Comparison of ENCODE assay signal across 8 cellular contexts in the genomic region with DNA sequence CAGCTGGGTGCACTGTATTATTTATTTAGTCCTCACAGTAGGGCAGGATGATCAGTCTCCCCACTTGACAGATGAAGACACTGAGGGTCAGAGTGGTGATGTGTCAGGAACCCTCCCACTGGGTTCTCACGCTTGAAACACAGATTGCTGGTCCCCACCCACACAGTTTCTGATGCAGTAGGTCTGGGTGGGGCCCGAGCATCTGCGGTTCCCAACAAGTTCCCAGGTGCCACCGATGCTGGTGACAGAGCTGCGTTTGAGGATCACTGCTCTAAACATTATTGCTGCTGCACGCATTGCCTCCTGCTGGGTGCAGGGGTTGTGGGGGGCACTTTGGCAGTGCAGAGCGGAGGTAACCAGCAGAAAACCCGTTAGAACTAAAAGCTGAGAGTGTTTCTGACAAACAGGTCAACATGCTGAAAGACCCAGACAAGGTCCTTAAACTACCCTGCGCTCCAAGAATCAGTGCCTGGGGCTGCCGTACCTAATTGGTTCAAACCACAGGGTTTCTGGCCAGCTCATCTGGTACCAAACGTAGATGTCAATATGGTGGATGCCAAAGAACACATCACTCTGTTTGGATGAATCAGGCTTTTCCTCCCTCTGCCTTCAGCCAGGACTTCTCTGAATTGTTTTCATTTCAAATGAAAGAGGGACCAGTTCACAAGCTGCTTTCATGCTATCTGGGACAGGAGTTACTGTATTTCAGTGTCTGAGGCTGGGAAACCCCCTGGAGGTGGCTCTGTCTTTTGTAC.
DNase-seq lines count a peak whose midpoint lies in the region; ATAC-seq, FAIRE-seq and TF ChIP-seq lines count a peak whose summit lies in the region.

No MANE protein-coding gene starts in this region.

- peaks cover 16% of the 10 kb centered on the region; the same call in 1 of the 2 replicates for H4K20me1 ChIP-seq in BLaER1
- H4K20me1 ChIP-seq in endothelial cell of umbilical vein (replicated peaks; ENCODE audit: control insufficient read depth, extremely low read depth, insufficient read depth, low read length) = no peaks in the 10 kb centered on the region

- H2AFZ ChIP-seq in endothelial cell of umbilical vein (ENCODE audit: low read depth, low read length) = no peak overlapping the region

- H3K9ac ChIP-seq in BLaER1 (peak overlapping the region; percentile 0; the same call in 1 of the 2 replicates), endothelial cell of umbilical vein (replicated peaks; ENCODE audit: extremely low read depth, insufficient read depth, low read length) (peak overlapping the region; percentile 30)

- peak; percentile 79 for FAIRE-seq in endothelial cell of umbilical vein (lab: Jason Lieb, UNC)

- peak overlapping the region; percentile 13; the same call in 1 of the 2 replicates for H3K4me2 ChIP-seq in BLaER1
- no peak overlapping the region for H3K4me2 ChIP-seq in endothelial cell of umbilical vein (ENCODE audit: insufficient read depth, low read length)

- H3K27ac ChIP-seq in BLaER1 (no peak overlapping the region), endothelial cell of umbilical vein (ENCODE audit: insufficient read depth, low read depth, low read length) (peak overlapping the region; percentile 84)

- POLR2A ChIA-PET in endothelial cell of umbilical vein (lab: Charles Lee) = interaction anchor here (1.0 to 2.1 kb wide), 2 partner anchors 27 to 150 kb away, joined by 3 to 9 read pairs; no protein-coding TSS in a partner anchor

- dilution Hi-C loops in endothelial cell of umbilical vein (cut with MboI; ENCODE audit: extremely low pct_ligation_motif_present, low sequenced_read_pairs) = no loop called here

- H3K4me3 ChIP-seq in BLaER1 (no peak overlapping the region), endothelial cell of umbilical vein (replicated peaks in 1 of 3; ENCODE audit: insufficient read depth in 1 of 3, low read depth in 1 of 3, low read length in 3 of 3) (no peak overlapping the region)

- no peaks in the 10 kb centered on the region for H3K27me3 ChIP-seq in BLaER1
- no peaks in the 10 kb centered on the region for H3K27me3 ChIP-seq in endothelial cell of umbilical vein (ENCODE audit: control insufficient read depth in 2 of 2, insufficient read depth in 2 of 2, low read length in 2 of 2)

- no peaks in the 10 kb centered on the region for H3K9me3 ChIP-seq in BLaER1
- no peaks in the 10 kb centered on the region for H3K9me3 ChIP-seq in endothelial cell of umbilical vein (replicated peaks; ENCODE audit: control insufficient read depth, insufficient read depth, low read length)

- peak; percentile 53 to 61 for DNase-seq in activated CD4-positive, alpha-beta T cell treated with anti-CD3 and anti-CD28 coated beads, Interleukin-2, amount 50 U/mL, for 4 hours
- peak; percentile 89 for DNase-seq in endothelial cell of umbilical vein (ENCODE audit: low read depth, low spot score)
- DNase-seq in stimulated activated CD4-positive, alpha-beta T cell treated with anti-CD3 and anti-CD28 coated beads, Interleukin-2, amount 100 ng/mL, for 4 hours (ENCODE audit: low read depth) = peak; percentile 55
- no peak for DNase-seq in NCI-H187 treated with DMSO at 0.1 percent for 48 hours (lab: John Stamatoyannopoulos, UW)

- peaks cover 34% of the 10 kb centered on the region for H3K79me2 ChIP-seq in endothelial cell of umbilical vein (ENCODE audit: control insufficient read depth, insufficient read depth, low read length)

- CTCF ChIA-PET in endothelial cell of umbilical vein (lab: Charles Lee) = interaction anchor here (0.5 to 1.2 kb wide), 7 partner anchors 20 to 158 kb away, joined by 3 to 15 read pairs (median 4); no protein-coding TSS in a partner anchor

- peak; percentile 29 for TF ChIP-seq POLR2A in endothelial cell of umbilical vein (IDR thresholded peaks at IDR 0.05; ENCODE audit: low read depth, low read length)

- TF ChIP-seq CTCF in endothelial cell of umbilical vein (IDR thresholded peaks at IDR 0.05; ENCODE audit: extremely low read depth in 1 of 2, insufficient read depth in 1 of 2, low read depth in 1 of 2, low read length in 2 of 2) = no peak

- intact Hi-C loops in endothelial cell of umbilical vein (cut with micrococcal nuclease) = loop anchor here (2.0 to 10.0 kb wide), 2 partner anchors 75 to 99 kb away; no protein-coding TSS in a partner anchor

- H3K4me1 ChIP-seq in BLaER1 (peaks cover 76% of the 10 kb centered on the region), endothelial cell of umbilical vein (ENCODE audit: control insufficient read depth, extremely low read depth, insufficient read depth, low read length) (peaks cover 58% of the 10 kb centered on the region)

- no peaks in the 10 kb centered on the region for H3K9me1 ChIP-seq in endothelial cell of umbilical vein (replicated peaks; ENCODE audit: control insufficient read depth, extremely low read depth, insufficient read depth, low read length)

- BruUV-seq in endothelial cell of umbilical vein (replicated peaks; lab: Mats Ljungman, UMichigan) = no TSS peak

- ATAC-seq in HG02678 (IDR thresholded peaks at IDR 0.05; ENCODE audit: unreplicated experiment) (peak; percentile 73), HG02973 (IDR thresholded peaks at IDR 0.05; ENCODE audit: unreplicated experiment) (no peak), HG02840 (IDR thresholded peaks at IDR 0.05; ENCODE audit: low FRiP score, unreplicated experiment) (no peak)

- H3K36me3 ChIP-seq in BLaER1 = peaks cover 80% of the 10 kb centered on the region
- peaks cover 0 to 2% of the 10 kb centered on the region in 2 experiments for H3K36me3 ChIP-seq in endothelial cell of umbilical vein (ENCODE audit: control insufficient read depth in 2 of 2, extremely low read depth in 1 of 2, insufficient read depth in 2 of 2, low read length in 2 of 2)

TF ChIP-seq in endothelial cell of umbilical vein, 7 proteins besides CTCF, POLR2A, EP300 and RAD21:
- TF ChIP-seq MYC (IDR thresholded peaks at IDR 0.05; ENCODE audit: low read depth, low read length) = no peak
- TF ChIP-seq, protein P1, sequence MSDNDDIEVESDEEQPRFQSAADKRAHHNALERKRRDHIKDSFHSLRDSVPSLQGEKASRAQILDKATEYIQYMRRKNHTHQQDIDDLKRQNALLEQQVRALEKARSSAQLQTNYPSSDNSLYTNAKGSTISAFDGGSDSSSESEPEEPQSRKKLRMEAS (IDR thresholded peaks at IDR 0.05; ENCODE audit: insufficient read depth, insufficient read length) = no peak
- no peak for TF ChIP-seq GATA2 (IDR thresholded peaks at IDR 0.05; ENCODE audit: insufficient read depth, insufficient read length, low read depth, low read length)
- peak; percentile 73 for TF ChIP-seq POLR2AphosphoS5 (IDR thresholded peaks at IDR 0.05; ENCODE audit: insufficient read depth, low read depth, low read length)
- peak; percentile 67 for TF ChIP-seq FOS (IDR thresholded peaks at IDR 0.05; ENCODE audit: borderline replicate concordance, insufficient read depth, low read length)
- no peak for TF ChIP-seq EZH2 (IDR thresholded peaks at IDR 0.05; ENCODE audit: borderline replicate concordance, low read depth, low read length, severe bottlenecking)
